Comparison of ENCODE assay signal across 1 cellular context in genomic region chr3:149086232-149086988, GRCh38.
A peak's percentile ranks its signal among the peaks of the same experiment; 100 is the strongest.
TF ChIP-seq lines count a peak whose summit lies in the region.

Gene HLTF (minus strand): TSS chr3:149086533. CDS start chr3:149086336, 197 bp downstream.

TF ChIP-seq in HepG2, 621 proteins besides CTCF, POLR2A, EP300 and RAD21 (continued from another document and continues in another):
- peak; percentile 85; the same call in 1 of the 2 replicates for TF ChIP-seq ZNF142 (CRISPR knock-in tag; IDR thresholded peaks at IDR 0.05)
- TF ChIP-seq ZNF431 (CRISPR knock-in tag; IDR thresholded peaks at IDR 0.05; ENCODE audit: borderline replicate concordance, low read depth), result peak; percentile 77
- peak; percentile 79 for TF ChIP-seq SATB2 (CRISPR knock-in tag; IDR thresholded peaks at IDR 0.05)
- TF ChIP-seq MEIS1 (CRISPR knock-in tag; IDR thresholded peaks at IDR 0.05; ENCODE audit: borderline replicate concordance), result peak; percentile 66; the same call in 1 of the 2 replicates
- TF ChIP-seq TBP (CRISPR knock-in tag; IDR thresholded peaks at IDR 0.05), result no peak
- TF ChIP-seq MIXL1 (CRISPR knock-in tag; IDR thresholded peaks at IDR 0.05), result peak; percentile 71; the same call in 1 of the 2 replicates
- no peak for TF ChIP-seq MATR3 (CRISPR knock-in tag; IDR thresholded peaks at IDR 0.05)
- peak; percentile 61; the same call in 1 of the 2 replicates for TF ChIP-seq ZNF331 (CRISPR knock-in tag; IDR thresholded peaks at IDR 0.05)
- peak; percentile 91; the same call in 1 of the 2 replicates for TF ChIP-seq PBX3 (CRISPR knock-in tag; IDR thresholded peaks at IDR 0.05; ENCODE audit: borderline replicate concordance)
- no peak for TF ChIP-seq SNAI1 (CRISPR knock-in tag; IDR thresholded peaks at IDR 0.05; ENCODE audit: borderline replicate concordance)
- TF ChIP-seq SNAPC4 (CRISPR knock-in tag; IDR thresholded peaks at IDR 0.05), result peak; percentile 75; the same call in 1 of the 2 replicates
- no peak for TF ChIP-seq ZNF780A (CRISPR knock-in tag; IDR thresholded peaks at IDR 0.05)
- TF ChIP-seq ELF3 (CRISPR knock-in tag; IDR thresholded peaks at IDR 0.05), result no peak; the same call in 1 of the 2 replicates
- TF ChIP-seq HIC2 (CRISPR knock-in tag; IDR thresholded peaks at IDR 0.05; ENCODE audit: low read depth), result no peak
- TF ChIP-seq ZNF598 (CRISPR knock-in tag; IDR thresholded peaks at IDR 0.05; ENCODE audit: borderline replicate concordance), result no peak; the same call in 1 of the 2 replicates
- peak; percentile 43 for TF ChIP-seq JARID2 (CRISPR knock-in tag; IDR thresholded peaks at IDR 0.05; ENCODE audit: insufficient replicate concordance)
- no peak for TF ChIP-seq ZNF512B (CRISPR knock-in tag; IDR thresholded peaks at IDR 0.05; ENCODE audit: borderline replicate concordance)
- TF ChIP-seq ZIK1 (CRISPR knock-in tag; IDR thresholded peaks at IDR 0.05; ENCODE audit: borderline replicate concordance, low read depth), result no peak
- peak; percentile 42; the same call in 1 of the 2 replicates for TF ChIP-seq ZBTB25 (CRISPR knock-in tag; IDR thresholded peaks at IDR 0.05)
- TF ChIP-seq SMC3 (IDR thresholded peaks at IDR 0.05; ENCODE audit: low read length), result no peak
- TF ChIP-seq FOXA1 (IDR thresholded peaks at IDR 0.05), result no peak
- no peak for TF ChIP-seq FOXA1 (CRISPR knock-in tag; IDR thresholded peaks at IDR 0.05)
- TF ChIP-seq ZNF720 (CRISPR knock-in tag; IDR thresholded peaks at IDR 0.05), result no peak
- TF ChIP-seq FOXC1 (CRISPR knock-in tag; IDR thresholded peaks at IDR 0.05; ENCODE audit: borderline replicate concordance), result peak; percentile 89
- 0 out of 2 replicates have a peak, but pooled peaks have one; percentile 77 for TF ChIP-seq ZNF276 (CRISPR knock-in tag; IDR thresholded peaks at IDR 0.05; ENCODE audit: low read depth)
- TF ChIP-seq ZNF513 (CRISPR knock-in tag; conservative IDR thresholded peaks at IDR 0.05), result no peak
- peak; percentile 94; the same call in 1 of the 2 replicates for TF ChIP-seq MTF1 (CRISPR knock-in tag; IDR thresholded peaks at IDR 0.05)
- 0 out of 2 replicates have a peak, but pooled peaks have one; percentile 56 for TF ChIP-seq ZNF296 (CRISPR knock-in tag; conservative IDR thresholded peaks at IDR 0.05)
- peak; percentile 91; the same call in 1 of the 2 replicates for TF ChIP-seq TEAD2 (CRISPR knock-in tag; IDR thresholded peaks at IDR 0.05)
- peak; percentile 79 for TF ChIP-seq ZNF784 (CRISPR knock-in tag; IDR thresholded peaks at IDR 0.05; ENCODE audit: borderline replicate concordance)
- TF ChIP-seq ZNF367 (CRISPR knock-in tag; IDR thresholded peaks at IDR 0.05; ENCODE audit: borderline replicate concordance), result peak; percentile 80; the same call in 1 of the 2 replicates
